Comparison of ENCODE assay signal across 17 cellular contexts in genomic region chr18:75154259-75154658, GRCh38. TPM values are rescaled to one million over a fixed set of nuclear protein-coding genes. Genes with fewer than 3 reads are reported as not detected.
DNase-seq lines count a peak whose midpoint lies in the region; ATAC-seq and TF ChIP-seq lines count a peak whose summit lies in the region.
"Had no signal": no experiment of that assay in that cellular context is flagged by ENCODE, and none has a peak within 500 bp of the region (broad histone marks: within the 10 kb centered on the region; RNA-seq: fewer than 3 reads in every experiment).

No MANE protein-coding gene starts in this region.

- peak; percentile 38 for DNase-seq in activated CD8-positive, alpha-beta memory T cell treated with anti-CD3 and anti-CD28 coated beads for 24 hours
- no peak for DNase-seq in activated CD8-positive, alpha-beta memory T cell treated with anti-CD3 and anti-CD28 coated beads, Interleukin-2, amount 10 ng/mL, durations not matched to agents 7 days and 5 days
- DNase-seq in endodermal cell (peak; percentile 26), vagina (ENCODE audit: extremely low spot score in 2 of 2) (peak; percentile 32 to 61), NCI-H774 (lab: John Stamatoyannopoulos, UW) (no peak)
- no peak for DNase-seq in stimulated activated naive CD8-positive, alpha-beta T cell treated with anti-CD3 and anti-CD28 coated beads, Interleukin-15, Interleukin-2, amounts not matched to agents 100 U/mL and 50 U/mL, for 24 hours
- DNase-seq: AML-193; BE2C; Calu3; CD4-positive, alpha-beta memory T cell; COR-L47; DMS153; DND-41; GOT3 had no signal

- no peak overlapping the region for H3K9ac ChIP-seq in endodermal cell (ENCODE audit: extremely low read depth, low read length, poor library complexity, severe bottlenecking)
- H3K9ac ChIP-seq: BLaER1 treated with 17β-estradiol and CSF1 and Interleukin-3, amounts not matched to agents 10 nM and 100 nM had no signal

- H3K27me3 Mint-ChIP-seq in activated CD8-positive, alpha-beta memory T cell treated with anti-CD3 and anti-CD28 coated beads, Interleukin-2, amount 10 ng/mL, durations not matched to agents 7 days and 5 days: peaks cover 10% of the 10 kb centered on the region
- H3K27me3 Mint-ChIP-seq in endodermal cell (ENCODE audit: insufficient read depth): peaks cover 9% of the 10 kb centered on the region

- H3K36me3 ChIP-seq in endodermal cell (ENCODE audit: control insufficient read depth, insufficient read depth, low read length): no peaks in the 10 kb centered on the region
- H3K36me3 ChIP-seq in vagina: no peaks in the 10 kb centered on the region
- H3K36me3 ChIP-seq: BE2C; BLaER1 treated with 17β-estradiol and CSF1 and Interleukin-3, amounts not matched to agents 10 nM and 100 nM; HAP-1 had no signal

- H3K9me3 Mint-ChIP-seq in activated CD8-positive, alpha-beta memory T cell treated with anti-CD3 and anti-CD28 coated beads, Interleukin-2, amount 10 ng/mL, durations not matched to agents 7 days and 5 days (ENCODE audit: low read depth): peaks cover 5% of the 10 kb centered on the region
- H3K9me3 Mint-ChIP-seq in endodermal cell: peaks cover 21% of the 10 kb centered on the region

- H3K36me3 Mint-ChIP-seq in activated CD8-positive, alpha-beta memory T cell treated with anti-CD3 and anti-CD28 coated beads, Interleukin-2, amount 10 ng/mL, durations not matched to agents 7 days and 5 days: peaks cover 1% of the 10 kb centered on the region
- H3K36me3 Mint-ChIP-seq in endodermal cell (ENCODE audit: low read depth): no peaks in the 10 kb centered on the region

- 82 to 100% methylated on average over 3 to 6 of the region's 6 CpGs for WGBS in endodermal cell (ENCODE audit: insufficient coverage in 1 of 2, insufficient read length in 1 of 2), 2 experiments

- intact Hi-C loops in vagina (cut with DNase I): no loop called here

- no peak for ATAC-seq in activated CD8-positive, alpha-beta memory T cell treated with anti-CD3 and anti-CD28 coated beads, Interleukin-2, amount 10 ng/mL, durations not matched to agents 7 days and 5 days
- ATAC-seq in stimulated activated naive CD8-positive, alpha-beta T cell treated with anti-CD3 and anti-CD28 coated beads, Interleukin-15, Interleukin-2, amounts not matched to agents 100 U/mL and 50 U/mL, for 24 hours: no peak

- H3K9me3 ChIP-seq in endodermal cell (ENCODE audit: control insufficient read depth, low read length): peaks cover 9% of the 10 kb centered on the region
- no peaks in the 10 kb centered on the region for H3K9me3 ChIP-seq in vagina
- H3K9me3 ChIP-seq: BE2C, HAP-1 had no signal

- no peaks in the 10 kb centered on the region for H3K4me1 Mint-ChIP-seq in activated CD8-positive, alpha-beta memory T cell treated with anti-CD3 and anti-CD28 coated beads, Interleukin-2, amount 10 ng/mL, durations not matched to agents 7 days and 5 days
- H3K4me1 Mint-ChIP-seq in endodermal cell: peaks cover 3% of the 10 kb centered on the region
- H3K4me1 Mint-ChIP-seq: CD4-positive, alpha-beta memory T cell had no signal

- H3K4me3 ChIP-seq in endodermal cell (ENCODE audit: low read length) (no peak overlapping the region), vagina (no peak overlapping the region)
- H3K4me3 ChIP-seq: BLaER1 treated with 17β-estradiol and CSF1 and Interleukin-3, amounts not matched to agents 10 nM and 100 nM; HAP-1 had no signal

- no peak overlapping the region for H3K27ac Mint-ChIP-seq in activated CD8-positive, alpha-beta memory T cell treated with anti-CD3 and anti-CD28 coated beads, Interleukin-2, amount 10 ng/mL, durations not matched to agents 7 days and 5 days
- no peak overlapping the region for H3K27ac Mint-ChIP-seq in endodermal cell

- H3K27me3 ChIP-seq in endodermal cell (ENCODE audit: control insufficient read depth, insufficient read depth, low read length, poor library complexity, severe bottlenecking) (no peaks in the 10 kb centered on the region), vagina (no peaks in the 10 kb centered on the region)
- H3K27me3 ChIP-seq: BE2C; BLaER1 treated with 17β-estradiol and CSF1 and Interleukin-3, amounts not matched to agents 10 nM and 100 nM had no signal

- H3K4me3 Mint-ChIP-seq in activated CD8-positive, alpha-beta memory T cell treated with anti-CD3 and anti-CD28 coated beads, Interleukin-2, amount 10 ng/mL, durations not matched to agents 7 days and 5 days: no peak overlapping the region
- H3K4me3 Mint-ChIP-seq in endodermal cell: no peak overlapping the region
- H3K4me3 Mint-ChIP-seq: CD4-positive, alpha-beta memory T cell had no signal

- no peak for TF ChIP-seq CTCF in endodermal cell (conservative IDR thresholded peaks at IDR 0.05)
- TF ChIP-seq CTCF in vagina (IDR thresholded peaks at IDR 0.05): no peak

- CTCF ChIA-PET in activated CD8-positive, alpha-beta memory T cell treated with anti-CD3 and anti-CD28 coated beads, Interleukin-2, amount 10 ng/mL, durations not matched to agents 7 days and 5 days (lab: Charles Lee): no interaction called here

- no peak for TF ChIP-seq POLR2A in vagina (IDR thresholded peaks at IDR 0.05)

- no peak overlapping the region for H3K27ac ChIP-seq in endodermal cell (ENCODE audit: low read depth, low read length)
- H3K27ac ChIP-seq in vagina: no peak overlapping the region
- H3K27ac ChIP-seq: 22Rv1; BLaER1 treated with 17β-estradiol and CSF1 and Interleukin-3, amounts not matched to agents 10 nM and 100 nM had no signal

- H3K4me1 ChIP-seq in endodermal cell (ENCODE audit: control insufficient read depth, insufficient read depth, low read length) (peaks cover 10% of the 10 kb centered on the region), vagina (no peaks in the 10 kb centered on the region)
- H3K4me1 ChIP-seq: BE2C; BLaER1 treated with 17β-estradiol and CSF1 and Interleukin-3, amounts not matched to agents 10 nM and 100 nM; HAP-1 had no signal

RNA-seq across cellular contexts. Expression of gene PTGR3, which starts 54.7 kb away (rescaled TPM):
- total RNA-seq in activated CD8-positive, alpha-beta memory T cell treated with anti-CD3 and anti-CD28 coated beads, Interleukin-2, amount 10 ng/mL, durations not matched to agents 7 days and 5 days: 10 to 100 TPM; 31.5 to 33.5 TPM
- total RNA-seq in endodermal cell (10 to 100 TPM; 12.2 to 13.3 TPM), vagina (16.0 TPM)
- polyA plus RNA-seq in endodermal cell (2013, experiment 1 of 2): 18.3 TPM
- polyA plus RNA-seq in endodermal cell (2013, experiment 2 of 2): 14.7 TPM

RNA-seq across cellular contexts. Expression of gene TSHZ1, which starts 56.3 kb away (rescaled TPM):
- 10 to 100 TPM; 13.8 to 20.4 TPM for total RNA-seq in activated CD8-positive, alpha-beta memory T cell treated with anti-CD3 and anti-CD28 coated beads, Interleukin-2, amount 10 ng/mL, durations not matched to agents 7 days and 5 days
- 1 to 10 TPM; 1.1 to 1.7 TPM for total RNA-seq in endodermal cell
- 15.0 TPM for polyA plus RNA-seq in endodermal cell (2013, experiment 1 of 2)
- 14.4 TPM for polyA plus RNA-seq in endodermal cell (2013, experiment 2 of 2)
- 23.3 TPM for total RNA-seq in vagina

Comparison
In these comparisons a context has a peak if more than half of its experiments do, and no peak if none do; other contexts are left out.
1. DNase-seq: peak in activated CD8-positive, alpha-beta memory T cell treated with anti-CD3 and anti-CD28 coated beads for 24 hours (single experiment), endodermal cell (single experiment) and vagina (2 of 2); none in activated CD8-positive, alpha-beta memory T cell treated with anti-CD3 and anti-CD28 coated beads, Interleukin-2, amount 10 ng/mL, durations not matched to agents 7 days and 5 days (single experiment), NCI-H774 (single experiment) and stimulated activated naive CD8-positive, alpha-beta T cell treated with anti-CD3 and anti-CD28 coated beads, Interleukin-15, Interleukin-2, amounts not matched to agents 100 U/mL and 50 U/mL, for 24 hours (single experiment).